Comparison of ENCODE assay signal across 8 cellular contexts in the genomic region with DNA sequence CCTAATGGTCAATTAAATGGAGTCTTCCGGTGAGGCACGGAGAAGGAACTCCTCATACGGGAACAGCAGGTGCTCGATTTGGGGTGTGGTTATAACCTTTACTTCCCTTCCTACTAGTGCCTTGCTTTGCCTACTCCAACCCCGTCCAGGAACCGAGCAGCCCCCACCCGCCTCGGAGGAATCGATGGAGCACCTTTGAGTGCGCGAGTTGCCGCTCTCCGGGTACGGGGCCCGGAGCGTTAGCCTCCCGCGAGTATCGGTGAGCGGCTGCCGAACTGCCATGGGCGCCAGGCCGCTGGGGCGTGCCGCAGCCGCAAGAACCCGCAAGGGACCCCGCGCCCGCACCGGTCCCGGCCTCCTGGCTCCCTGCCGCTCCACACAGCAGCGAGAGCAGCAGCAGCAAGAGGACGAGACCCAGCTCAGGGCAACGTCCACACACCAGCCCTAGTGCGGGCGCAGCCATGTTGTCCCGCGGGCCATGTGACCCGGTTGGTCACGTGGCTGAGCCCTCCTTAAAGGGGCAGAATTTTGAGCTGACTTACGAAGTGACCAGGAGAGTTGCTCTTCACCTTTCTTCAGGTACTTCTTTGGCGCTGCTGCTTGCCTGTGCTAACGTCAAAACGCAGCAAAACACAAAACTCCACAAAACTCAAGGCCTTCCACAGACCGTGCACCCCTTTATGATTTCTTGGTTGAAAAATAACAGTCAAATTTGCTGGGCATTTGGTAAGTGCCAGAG. TPM values are rescaled to one million over a fixed set of nuclear protein-coding genes. Genes with fewer than 3 reads are reported as not detected.
DNase-seq lines count a peak whose midpoint lies in the region; FAIRE-seq and TF ChIP-seq lines count a peak whose summit lies in the region.

Gene SUMF1, minus strand, starts transcription at position 487 of the 739 bp plus-strand sequence. Its CDS starts 24 bp downstream, at position 463.

- H3K79me2 ChIP-seq in GM23248 (ENCODE audit: insufficient read depth) = peaks cover 6% of the 10 kb centered on the region; the same call in 1 of the 2 replicates
- H3K79me2 ChIP-seq in osteoblast (ENCODE audit: insufficient read depth, low read length) = peaks cover 9% of the 10 kb centered on the region

- H3K4me3 ChIP-seq in GM23248 (peak within 1 kb of the TSS; percentile 95), osteoblast (ENCODE audit: insufficient read depth, low read length) (peak within 1 kb of the TSS; percentile 89)

- peak within 1 kb of the TSS; percentile 89 for H3K4me3 Mint-ChIP-seq in activated naive CD8-positive, alpha-beta T cell treated with anti-CD3 and anti-CD28 coated beads for 36 hours
- peak within 1 kb of the TSS; percentile 93 for H3K4me3 Mint-ChIP-seq in glutamatergic neuron (ENCODE audit: unreplicated experiment)

- H3K36me3 Mint-ChIP-seq in activated naive CD8-positive, alpha-beta T cell treated with anti-CD3 and anti-CD28 coated beads for 36 hours = no peaks in the 10 kb centered on the region
- H3K36me3 Mint-ChIP-seq in glutamatergic neuron (ENCODE audit: unreplicated experiment) = no peaks in the 10 kb centered on the region

- H3K27ac ChIP-seq in GM23248 (peak within 1 kb of the TSS; percentile 55), osteoblast (ENCODE audit: low read depth, low read length) (peak within 1 kb of the TSS; percentile 77), temporal lobe (ENCODE audit: low read depth, low read length) (peak within 1 kb of the TSS; percentile 38)

- no peaks in the 10 kb centered on the region for H3K9me3 Mint-ChIP-seq in activated naive CD8-positive, alpha-beta T cell treated with anti-CD3 and anti-CD28 coated beads for 36 hours
- H3K9me3 Mint-ChIP-seq in glutamatergic neuron (ENCODE audit: unreplicated experiment) = peaks cover 3% of the 10 kb centered on the region

- WGBS in GM23248 (ENCODE audit: low coverage in 1 of 2, low lambda C conversion rate in 2 of 2, missing lambda C conversion rate in 2 of 2), 2 experiments = 1% methylated on average over 47 of the region's 47 CpGs

- H3K4me2 ChIP-seq in GM23248 (ENCODE audit: unreplicated experiment) = peak within 1 kb of the TSS; percentile 99
- peak within 1 kb of the TSS; percentile 97 for H3K4me2 ChIP-seq in osteoblast (ENCODE audit: insufficient read depth, low read length)

- H3K27ac Mint-ChIP-seq in activated naive CD8-positive, alpha-beta T cell treated with anti-CD3 and anti-CD28 coated beads for 36 hours = peak within 1 kb of the TSS; percentile 87
- peak within 1 kb of the TSS; percentile 95 for H3K27ac Mint-ChIP-seq in glutamatergic neuron (ENCODE audit: unreplicated experiment)

- no peaks in the 10 kb centered on the region for H3K9me3 ChIP-seq in GM23248 (ENCODE audit: low read depth)
- no peaks in the 10 kb centered on the region for H3K9me3 ChIP-seq in osteoblast (ENCODE audit: low read depth, low read length)

- H4K20me1 ChIP-seq in GM23248 (ENCODE audit: insufficient read depth) (no peaks in the 10 kb centered on the region), osteoblast (ENCODE audit: insufficient read depth, low read length) (no peaks in the 10 kb centered on the region)

- DNase-seq in GM23248 = peak; percentile 91
- peak; percentile 66 to 74 for DNase-seq in Kasumi-1 (lab: John Stamatoyannopoulos, UW)
- DNase-seq in SKM-1 (lab: John Stamatoyannopoulos, UW; ENCODE audit: unreplicated experiment) = peak; percentile 63
- peak; percentile 81 for DNase-seq in activated naive CD8-positive, alpha-beta T cell treated with anti-CD3 and anti-CD28 coated beads for 36 hours
- DNase-seq in glutamatergic neuron = peak; percentile 83
- DNase-seq in osteoblast (ENCODE audit: insufficient read length, low spot score, missing footprints) = peak; percentile 97

- TF ChIP-seq CTCF in glutamatergic neuron (IDR thresholded peaks at IDR 0.05; ENCODE audit: partially characterized antibody, unreplicated experiment) (no peak), osteoblast (IDR thresholded peaks at IDR 0.05; ENCODE audit: extremely low read depth, low read depth, low read length) (no peak)

- peak within 1 kb of the TSS; percentile 95 for H3K9ac ChIP-seq in GM23248

- in situ Hi-C loops in GM23248 (cut with MboI) = no loop called here

- H3K9me2 ChIP-seq in GM23248 (ENCODE audit: insufficient read depth) = no peaks in the 10 kb centered on the region

- no peaks in the 10 kb centered on the region for H3K27me3 Mint-ChIP-seq in activated naive CD8-positive, alpha-beta T cell treated with anti-CD3 and anti-CD28 coated beads for 36 hours
- peaks cover 2% of the 10 kb centered on the region for H3K27me3 Mint-ChIP-seq in glutamatergic neuron (ENCODE audit: unreplicated experiment)

- H3K27me3 ChIP-seq in GM23248 (replicated peaks; ENCODE audit: insufficient read depth) = no peaks in the 10 kb centered on the region
- peaks cover 16% of the 10 kb centered on the region for H3K27me3 ChIP-seq in osteoblast (ENCODE audit: insufficient read depth, low read length)

- peaks cover 23% of the 10 kb centered on the region for H3K4me1 Mint-ChIP-seq in activated naive CD8-positive, alpha-beta T cell treated with anti-CD3 and anti-CD28 coated beads for 36 hours
- H3K4me1 Mint-ChIP-seq in glutamatergic neuron (ENCODE audit: low read depth, unreplicated experiment) = peaks cover 1% of the 10 kb centered on the region

- no peaks in the 10 kb centered on the region for H3K36me3 ChIP-seq in GM23248 (ENCODE audit: low read depth)
- no peaks in the 10 kb centered on the region for H3K36me3 ChIP-seq in osteoblast (ENCODE audit: insufficient read depth, low read length)

- H3F3A ChIP-seq in GM23248 (ENCODE audit: insufficient read depth) = no peaks in the 10 kb centered on the region

- no peaks in the 10 kb centered on the region for H3K4me1 ChIP-seq in GM23248 (ENCODE audit: insufficient read depth)
- peaks cover 11% of the 10 kb centered on the region for H3K4me1 ChIP-seq in osteoblast (ENCODE audit: insufficient read depth, low read length)

- peak; percentile 45 for FAIRE-seq in G401.6 (lab: Jason Lieb, UNC)

- H2AFZ ChIP-seq in GM23248 = peak within 1 kb of the TSS; percentile 100
- peak within 1 kb of the TSS; percentile 98 for H2AFZ ChIP-seq in osteoblast (ENCODE audit: low read length)

RNA-seq across cellular contexts. Expression of gene SUMF1, which starts in this region (rescaled TPM):
- total RNA-seq in GM23248 (2014; rRNA removed; shearing (Covaris generic)) = 79.9 and 88.1 TPM in 2 replicates
- 55.3 and 56.9 TPM in 2 replicates for polyA plus RNA-seq in GM23248 (2016; fragmentation: Nextera tagmentation; extraction: Ambion mirVana)
- total RNA-seq in activated naive CD8-positive, alpha-beta T cell treated with anti-CD3 and anti-CD28 coated beads for 36 hours = 1 to 10 TPM; 6.3 to 7.1 TPM
- total RNA-seq in glutamatergic neuron (ENCODE audit: unreplicated experiment) = 7.2 TPM
- 94.5 and 99.6 TPM in 2 replicates for total RNA-seq in osteoblast
- total RNA-seq in temporal lobe = 24.3 TPM

Comparison
In these comparisons a context has a peak if more than half of its experiments do, and no peak if none do; other contexts are left out.
1. Peak in every context shown above with its lines: DNase-seq, H3K4me3 ChIP-seq and H3K27ac ChIP-seq.